38 cellular contexts compared by ENCODE assay signal in the genomic region with DNA sequence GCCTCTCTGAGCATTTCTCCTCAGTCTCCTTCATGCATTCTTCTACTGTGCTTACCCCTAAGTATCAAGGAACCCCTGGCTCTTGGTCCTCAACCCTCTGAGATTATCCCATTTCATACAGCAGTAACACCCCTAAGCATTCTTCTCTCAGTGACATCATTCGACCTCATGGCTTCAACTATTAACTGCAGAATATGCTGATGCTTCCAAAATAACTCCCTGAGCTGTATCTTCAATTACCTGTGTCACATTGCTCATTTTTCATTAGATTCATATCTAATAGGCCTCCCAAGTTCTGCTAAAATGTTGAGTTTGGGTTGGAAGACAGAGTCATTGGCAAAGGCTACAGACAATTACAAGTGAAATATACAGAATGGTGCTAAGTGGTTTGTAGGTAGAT. TPM values are rescaled to one million over a fixed set of nuclear protein-coding genes. Genes with fewer than 3 reads are reported as not detected.
"Had no signal": no experiment of that assay in that cellular context is flagged by ENCODE, and none has a peak within 500 bp of the region (broad histone marks: within the 10 kb centered on the region; RNA-seq: fewer than 3 reads in every experiment).

No MANE protein-coding gene starts in this region.

- H3K27me3 ChIP-seq: MG63 had no signal

- H3K4me3 ChIP-seq: MG63 had no signal

- DNase-seq: Kasumi-1, MG63, MM.1S, MV-4-11, NCI-H1048, NCI-H1092, NCI-H1092 treated with DMSO at 0.1 percent for 48 hours, NCI-H1105, NCI-H1105 treated with DMSO at 0.1 percent for 48 hours, NCI-H1417, NCI-H1417 treated with DMSO at 0.1 percent for 48 hours, NCI-H1436, NCI-H1436 treated with DMSO at 0.1 percent for 48 hours, NCI-H146, NCI-H1694, NCI-H1694 treated with DMSO at 0.1 percent for 48 hours, NCI-H187, NCI-H187 treated with DMSO at 0.1 percent for 48 hours, NCI-H1930, NCI-H2029, NCI-H2029 treated with DMSO at 0.1 percent for 48 hours, NCI-H2081 treated with DMSO at 0.1 percent for 48 hours, NCI-H2107, NCI-H2171, NCI-H2171 treated with DMSO at 0.1 percent for 48 hours, NCI-H2227 treated with DMSO at 0.1 percent for 48 hours, NCI-H226, NCI-H345, NCI-H446, NCI-H446 treated with DMSO at 0.1 percent for 48 hours, NCI-H510A, NCI-H510A treated with DMSO at 0.1 percent for 48 hours, NCI-H524, NCI-H524 treated with DMSO at 0.1 percent for 48 hours, NCI-H526 had no signal

- H3K9me3 ChIP-seq: MG63 had no signal

- H3K36me3 ChIP-seq: MG63 had no signal

RNA-seq across cellular contexts. Expression of a gene that starts 7.5 kb away (rescaled TPM):
- total RNA-seq: LHCN-M2, M059J, NCI-H460 had no signal
